18 cellular contexts compared by ENCODE assay signal in the genomic region with DNA sequence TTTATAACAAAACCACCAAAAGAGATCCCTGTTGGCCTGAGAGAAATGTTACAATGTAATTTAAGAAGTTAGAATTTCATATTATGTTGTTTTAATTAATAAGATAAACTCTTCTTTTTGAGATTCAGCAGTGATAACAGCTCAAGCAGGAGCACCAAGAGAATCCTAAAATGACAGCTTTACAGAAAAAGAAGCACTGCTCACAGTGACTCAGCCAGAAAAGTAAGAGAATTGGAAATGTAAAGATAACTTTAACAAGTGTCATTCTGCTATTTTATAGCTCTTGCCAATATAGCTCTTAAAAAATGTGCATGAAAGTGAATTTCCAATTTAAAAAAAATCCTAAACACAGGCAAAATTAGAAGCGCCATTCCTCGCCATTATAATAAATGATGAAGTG.
"Had no signal": no experiment of that assay in that cellular context is flagged by ENCODE, and none has a peak within 500 bp of the region (broad histone marks: within the 10 kb centered on the region; RNA-seq: fewer than 3 reads in every experiment).

No MANE protein-coding gene starts in this region.

- H3K4me2 ChIP-seq: neural progenitor cell had no signal

- H3K4me3 ChIP-seq: esophagus squamous epithelium, gastroesophageal sphincter, neural progenitor cell, pancreas, tibial artery, vagina had no signal

- ATAC-seq: activated naive CD4-positive, alpha-beta T cell treated with anti-CD3 and anti-CD28 coated beads, Interleukin-2, amount 50 U/mL, for 72 hours; activated T-cell treated with anti-CD3 and anti-CD28 coated beads, Interleukin-2, amount 50 U/mL, for 4 hours; gastroesophageal sphincter; pancreas; stimulated activated memory B cell treated with anti-CD40 and anti-IgM and Interleukin-4, amounts not matched to agents 10 μg/mL and 1 μg/mL and 100 μg/mL, for 72 hours had no signal

- H3K27ac ChIP-seq: esophagus squamous epithelium, gastroesophageal sphincter, neural progenitor cell, pancreas, tibial artery, vagina had no signal

- H3K27me3 Mint-ChIP-seq: brain; stimulated activated memory B cell treated with anti-CD40 and anti-IgM and Interleukin-4, amounts not matched to agents 10 μg/mL and 1 μg/mL and 100 μg/mL, for 72 hours had no signal

- FAIRE-seq: pancreas had no signal

- H3K9me3 ChIP-seq: esophagus squamous epithelium, gastroesophageal sphincter, pancreas, tibial artery, vagina had no signal

- H2AFZ ChIP-seq: neural progenitor cell had no signal

- H3K9ac ChIP-seq: neural progenitor cell had no signal

- H3K4me3 Mint-ChIP-seq: activated T-cell treated with anti-CD3 and anti-CD28 coated beads, Interleukin-2, amount 50 U/mL, for 4 hours; brain; mesothelial cell of epicardium; neural progenitor cell; stimulated activated memory B cell treated with anti-CD40 and anti-IgM and Interleukin-4, amounts not matched to agents 10 μg/mL and 1 μg/mL and 100 μg/mL, for 72 hours; T-helper 2 cell treated with Interferon-gamma antibody and Interleukin-4, amounts not matched to agents 5 μg/mL and 100 μg/mL, for 36 hours had no signal

- H3K27ac Mint-ChIP-seq: activated naive CD4-positive, alpha-beta T cell treated with anti-CD3 and anti-CD28 coated beads, Interleukin-2, amount 50 U/mL, for 72 hours; brain; mesothelial cell of epicardium; neural progenitor cell; T-helper 2 cell treated with Interferon-gamma antibody and Interleukin-4, amounts not matched to agents 5 μg/mL and 100 μg/mL, for 36 hours had no signal

- H3K9me3 Mint-ChIP-seq: activated naive CD4-positive, alpha-beta T cell treated with anti-CD3 and anti-CD28 coated beads, Interleukin-2, amount 50 U/mL, for 72 hours; stimulated activated memory B cell treated with anti-CD40 and anti-IgM and Interleukin-4, amounts not matched to agents 10 μg/mL and 1 μg/mL and 100 μg/mL, for 72 hours; T-helper 2 cell treated with Interferon-gamma antibody and Interleukin-4, amounts not matched to agents 5 μg/mL and 100 μg/mL, for 36 hours had no signal

- H3K4me1 ChIP-seq: esophagus squamous epithelium, pancreas, tibial artery, vagina had no signal

- H3K27me3 ChIP-seq: esophagus squamous epithelium, gastroesophageal sphincter, neural progenitor cell, pancreas, tibial artery, vagina had no signal

- DNase-seq: activated CD4-positive, alpha-beta T cell treated with anti-CD3 and anti-CD28 coated beads, Interleukin-2, amount 50 U/mL, for 48 hours; activated CD4-positive, CD25-positive, alpha-beta regulatory T cell treated with anti-CD3 and anti-CD28 coated beads, Interleukin-2, amount 50 U/mL, for 72 hours; activated effector memory CD4-positive, alpha-beta T cell treated with anti-CD3 and anti-CD28 coated beads, Interleukin-2, amount 50 U/mL, for 16 hours; activated T-cell treated with anti-CD3 and anti-CD28 coated beads, Interleukin-2, amount 50 U/mL, for 4 hours; amniotic stem cell; cerebellar nuclear complex; esophagus squamous epithelium; pancreas; retina; tibial artery had no signal

- H3K36me3 ChIP-seq: gastroesophageal sphincter, pancreas, vagina had no signal
